Comparison of ENCODE assay signal across 8 cellular contexts in the genomic region with DNA sequence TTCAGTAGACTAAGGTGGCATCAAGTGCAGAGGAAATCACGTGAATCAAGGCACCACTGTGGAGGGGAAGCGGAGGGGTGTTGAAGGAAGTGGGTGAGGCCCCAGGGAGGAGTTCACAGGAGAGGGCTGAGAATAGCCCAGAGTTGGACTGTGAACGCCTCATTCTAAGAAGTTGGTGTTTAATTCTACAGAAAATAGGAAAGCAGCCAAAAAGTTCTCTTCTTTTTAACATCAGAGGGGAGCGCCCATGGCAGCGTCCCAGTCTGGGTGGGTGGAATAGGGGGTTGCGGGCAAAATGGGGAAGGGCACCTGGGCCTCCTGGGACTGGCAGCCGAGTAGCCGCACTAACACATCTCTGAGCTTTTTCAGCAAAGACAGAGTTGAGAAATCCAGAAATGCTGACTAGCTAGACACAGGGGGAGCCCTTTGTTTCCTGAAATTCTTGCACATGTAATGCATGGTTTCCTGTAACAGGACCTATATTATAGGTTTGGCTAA.
DNase-seq lines count a peak whose midpoint lies in the region; ATAC-seq, FAIRE-seq and TF ChIP-seq lines count a peak whose summit lies in the region.

No MANE protein-coding gene starts in this region.

- in situ Hi-C loops in HAP-1 (cut with MboI; ENCODE audit: low sequenced_read_pairs): no loop called here

- DNase-seq in A549 (ENCODE audit: low read depth in 1 of 2, low spot score in 1 of 2): no peak
- DNase-seq in NAMALWA (ENCODE audit: low spot score): peak; percentile 29
- DNase-seq in activated T-cell treated with anti-CD3 and anti-CD28 coated beads, Interleukin-2, amount 50 U/mL, for 72 hours: peak; percentile 46 to 48
- no peak for DNase-seq in omental fat pad (ENCODE audit: low spot score)
- no peak for DNase-seq in HAP-1 (ENCODE audit: low spot score in 2 of 2)
- no peak for DNase-seq in NCI-H128 (lab: John Stamatoyannopoulos, UW; ENCODE audit: unreplicated experiment)

- whole genome bisulfite sequencing in A549 (ENCODE audit: missing lambda C conversion rate): 82% methylated on average over 8 of the region's 8 CpGs

- H3K9me3 ChIP-seq in A549 (0 out of 3 replicates have a peak, but pooled peaks cover 3% of the 10 kb centered on the region), HAP-1 (no peaks in the 10 kb centered on the region)

- CTCF ChIA-PET in A549 (lab: Yijun Ruan, JAX): interaction anchor here (2.1 kb wide), 1 partner anchor 388 kb away, joined by 6 read pairs; no protein-coding TSS in a partner anchor

- 0 out of 6 replicates have a peak, but pooled peaks have one; percentile 27 to 39 for ATAC-seq in A549
- peak; percentile 73 for ATAC-seq in GM21447 (IDR thresholded peaks at IDR 0.05; ENCODE audit: unreplicated experiment)
- peak; percentile 92 to 94 for ATAC-seq in activated T-cell treated with anti-CD3 and anti-CD28 coated beads, Interleukin-2, amount 50 U/mL, for 72 hours (replicated peaks in 1 of 2)
- peak; percentile 71 for ATAC-seq in omental fat pad (ENCODE audit: low FRiP score)
- ATAC-seq in HG02970 (IDR thresholded peaks at IDR 0.05; ENCODE audit: low FRiP score, unreplicated experiment): no peak

- no peak overlapping the region for H3K4me2 ChIP-seq in A549

- TF ChIP-seq POLR2A in A549 (IDR thresholded peaks at IDR 0.05; ENCODE audit: low read length): no peak

- H3K4me3 Mint-ChIP-seq in activated T-cell treated with anti-CD3 and anti-CD28 coated beads, Interleukin-2, amount 50 U/mL, for 72 hours: peak overlapping the region; percentile 73 to 74

- POLR2A ChIA-PET in A549 (lab: Yijun Ruan, JAX): no interaction called here

- FAIRE-seq in A549 (lab: Jason Lieb, UNC): no peak

- no peaks in the 10 kb centered on the region for H3K27me3 Mint-ChIP-seq in activated T-cell treated with anti-CD3 and anti-CD28 coated beads, Interleukin-2, amount 50 U/mL, for 72 hours (ENCODE audit: low read depth)

- H3K36me3 Mint-ChIP-seq in activated T-cell treated with anti-CD3 and anti-CD28 coated beads, Interleukin-2, amount 50 U/mL, for 72 hours (ENCODE audit: insufficient read depth in 2 of 2): peaks cover 2% of the 10 kb centered on the region in 2 donors

- no peaks in the 10 kb centered on the region for H3K27me3 ChIP-seq in HAP-1 (ENCODE audit: low read depth)

- H3K4me1 ChIP-seq in A549: peaks cover 9% of the 10 kb centered on the region; the same call in 2 of the 3 replicates
- no peaks in the 10 kb centered on the region for H3K4me1 ChIP-seq in HAP-1

- TF ChIP-seq CTCF in A549 (IDR thresholded peaks at IDR 0.05): no peak
- TF ChIP-seq CTCF in omental fat pad (IDR thresholded peaks at IDR 0.05): no peak

- H3K36me3 ChIP-seq in HAP-1 (replicated peaks): no peaks in the 10 kb centered on the region

- H3K9me3 Mint-ChIP-seq in activated T-cell treated with anti-CD3 and anti-CD28 coated beads, Interleukin-2, amount 50 U/mL, for 72 hours: peaks cover 0 to 2% of the 10 kb centered on the region in 2 donors

- peaks cover 27% of the 10 kb centered on the region for H3K4me1 Mint-ChIP-seq in activated T-cell treated with anti-CD3 and anti-CD28 coated beads, Interleukin-2, amount 50 U/mL, for 72 hours (ENCODE audit: low read depth)

- TF ChIP-seq EP300 in A549 (IDR thresholded peaks at IDR 0.05): no peak

- no peak overlapping the region; a peak in 1 of 6 replicates for H3K27ac ChIP-seq in A549

- H3K27ac Mint-ChIP-seq in activated T-cell treated with anti-CD3 and anti-CD28 coated beads, Interleukin-2, amount 50 U/mL, for 72 hours: peak overlapping the region; percentile 82

- TF ChIP-seq RAD21 in A549 (conservative IDR thresholded peaks at IDR 0.05 in 1 of 2, IDR thresholded peaks at IDR 0.05 in 1 of 2): no peak

- H3K4me3 ChIP-seq in A549 (no peak overlapping the region), HAP-1 (no peak overlapping the region)

TF ChIP-seq in A549, 52 proteins besides CTCF, POLR2A, EP300 and RAD21:
- TF ChIP-seq HOXB5 (CRISPR knock-in tag; IDR thresholded peaks at IDR 0.05) (no peak), JUN (IDR thresholded peaks at IDR 0.05) (no peak)

Comparison
In these comparisons a context has a peak if more than half of its experiments do, and no peak if none do; other contexts are left out.
1. DNase-seq: peak in NAMALWA (single experiment) and activated T-cell treated with anti-CD3 and anti-CD28 coated beads, Interleukin-2, amount 50 U/mL, for 72 hours (2 of 2); none in A549 (0 of 2), omental fat pad (single experiment), HAP-1 (0 of 2) and NCI-H128 (single experiment).